Comparison of ENCODE assay signal across 1 cellular context in the genomic region with DNA sequence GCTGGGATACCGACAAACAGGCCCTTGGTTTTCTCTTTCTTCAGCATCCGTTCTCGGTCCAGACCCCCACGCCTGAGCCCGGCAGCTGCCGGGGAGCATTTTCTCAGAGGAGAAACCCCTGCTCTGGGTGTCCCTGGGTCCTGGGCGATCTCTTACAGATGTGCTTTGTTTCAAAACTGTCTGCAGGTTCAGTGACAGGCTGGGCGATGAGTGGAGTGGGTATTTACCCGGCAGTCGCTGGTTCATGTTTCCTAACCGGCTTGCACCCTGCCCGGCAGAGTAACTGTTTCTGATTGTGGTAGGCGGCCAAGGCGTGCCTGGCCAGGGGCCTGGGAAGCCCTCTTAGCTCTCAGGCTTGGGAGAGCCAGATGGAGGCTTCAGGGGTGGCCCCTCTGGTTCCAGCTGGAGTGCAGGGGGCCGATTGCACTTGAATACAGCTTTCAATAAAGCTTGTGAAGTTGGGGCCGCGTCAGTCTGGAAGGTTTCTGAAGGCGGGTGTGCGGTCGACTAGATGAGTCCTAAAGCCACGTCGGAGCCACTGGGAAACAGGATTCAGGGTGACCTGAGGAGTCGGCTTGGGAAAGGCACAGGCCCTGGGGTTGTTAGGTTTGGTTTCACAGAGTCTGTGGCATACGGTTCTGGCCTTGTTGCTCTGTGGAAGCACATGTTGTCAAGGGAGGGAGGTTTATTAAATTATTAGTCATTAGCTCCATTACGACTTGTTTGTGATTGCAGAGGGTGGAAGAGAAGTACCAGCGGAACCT.
TF ChIP-seq lines count a peak whose summit lies in the region.

No MANE protein-coding gene starts in this region.

TF ChIP-seq in HepG2, 621 proteins besides CTCF, POLR2A, EP300 and RAD21 (continued from another document):
- no peak for TF ChIP-seq KIAA2018 (CRISPR knock-in tag; IDR thresholded peaks at IDR 0.05; ENCODE audit: borderline replicate concordance)
- no peak for TF ChIP-seq ATAD3A (CRISPR knock-in tag; IDR thresholded peaks at IDR 0.05)
- TF ChIP-seq JDP2 (CRISPR knock-in tag; IDR thresholded peaks at IDR 0.05; ENCODE audit: borderline replicate concordance) = no peak
- no peak for TF ChIP-seq ZNF530 (CRISPR knock-in tag; IDR thresholded peaks at IDR 0.05; ENCODE audit: low read depth)
- TF ChIP-seq KDM3A (CRISPR knock-in tag; IDR thresholded peaks at IDR 0.05; ENCODE audit: low read depth) = no peak
- TF ChIP-seq ZBTB1 (CRISPR knock-in tag; IDR thresholded peaks at IDR 0.05; ENCODE audit: borderline replicate concordance) = no peak
- TF ChIP-seq MED1 (CRISPR knock-in tag; IDR thresholded peaks at IDR 0.05) = no peak
- TF ChIP-seq EED (CRISPR knock-in tag; IDR thresholded peaks at IDR 0.05) = no peak
- TF ChIP-seq RBAK (CRISPR knock-in tag; IDR thresholded peaks at IDR 0.05) = no peak
- no peak for TF ChIP-seq CBX1 (IDR thresholded peaks at IDR 0.05; ENCODE audit: low read depth)
- TF ChIP-seq ZNF770 (CRISPR knock-in tag; IDR thresholded peaks at IDR 0.05) = no peak
- peak; percentile 78 for TF ChIP-seq ZNF44 (CRISPR knock-in tag; IDR thresholded peaks at IDR 0.05)
- TF ChIP-seq ZNF839 (CRISPR knock-in tag; IDR thresholded peaks at IDR 0.05; ENCODE audit: borderline replicate concordance) = no peak
- TF ChIP-seq DR1 (CRISPR knock-in tag; IDR thresholded peaks at IDR 0.05) = no peak
- TF ChIP-seq TCF7L2 (IDR thresholded peaks at IDR 0.05; ENCODE audit: low read depth, low read length) = no peak
- TF ChIP-seq, protein P1, sequence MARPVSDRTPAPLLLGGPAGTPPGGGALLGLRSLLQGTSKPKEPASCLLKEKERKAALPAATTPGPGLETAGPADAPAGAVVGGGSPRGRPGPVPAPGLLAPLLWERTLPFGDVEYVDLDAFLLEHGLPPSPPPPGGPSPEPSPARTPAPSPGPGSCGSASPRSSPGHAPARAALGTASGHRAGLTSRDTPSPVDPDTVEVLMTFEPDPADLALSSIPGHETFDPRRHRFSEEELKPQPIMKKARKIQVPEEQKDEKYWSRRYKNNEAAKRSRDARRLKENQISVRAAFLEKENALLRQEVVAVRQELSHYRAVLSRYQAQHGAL (CRISPR knock-in tag; IDR thresholded peaks at IDR 0.05; ENCODE audit: not compliant biosample characterization) = peak; percentile 44
- no peak for TF ChIP-seq ZSCAN30 (CRISPR knock-in tag; IDR thresholded peaks at IDR 0.05)
